In the genomic region with DNA sequence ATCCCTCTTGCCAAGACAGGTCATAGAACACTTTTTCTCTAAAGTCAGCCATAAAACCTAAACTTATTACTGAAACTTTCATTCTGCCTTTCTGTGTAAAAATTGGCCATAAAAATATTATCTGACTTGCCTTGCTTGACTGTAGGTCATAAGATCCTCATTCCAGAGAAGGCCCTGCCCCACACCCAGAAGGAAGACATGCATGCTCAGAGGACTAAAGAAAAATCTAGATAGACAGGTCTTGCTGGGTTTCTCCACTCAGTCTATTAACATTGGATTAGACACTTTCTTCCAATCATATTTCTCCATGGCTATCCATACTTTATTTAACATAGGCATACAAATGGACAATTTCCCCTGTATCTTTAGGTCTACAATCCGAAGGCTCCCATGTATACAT, we compare ENCODE assay signal across 27 cellular contexts.
"Had no signal": no experiment of that assay in that cellular context is flagged by ENCODE, and none has a peak within 500 bp of the region (broad histone marks: within the 10 kb centered on the region; RNA-seq: fewer than 3 reads in every experiment).

No MANE protein-coding gene starts in this region.

- H3K27me3 Mint-ChIP-seq: activated CD4-positive, alpha-beta memory T cell treated with anti-CD3 and anti-CD28 coated beads, Interleukin-2, amount 10 ng/mL, durations not matched to agents 7 days and 5 days; activated CD4-positive, alpha-beta T cell treated with anti-CD3 and anti-CD28 coated beads, Interleukin-2, amount 10 ng/mL, durations not matched to agents 7 days and 5 days; activated naive CD4-positive, alpha-beta T cell treated with anti-CD3 and anti-CD28 coated beads, Interleukin-2, amount 50 U/mL, for 24 hours; activated naive CD8-positive, alpha-beta T cell treated with anti-CD3 and anti-CD28 coated beads for 36 hours; activated naive CD8-positive, alpha-beta T cell treated with anti-CD3 and anti-CD28 coated beads, Interleukin-2, amount 50 U/mL, for 24 hours; activated T-helper 17 cell treated with anti-CD3 and anti-CD28 coated beads, Interleukin-2, amount 50 U/mL, for 72 hours; effector memory CD8-positive, alpha-beta T cell had no signal

- H3K4me3 Mint-ChIP-seq: activated CD4-positive, alpha-beta memory T cell treated with anti-CD3 and anti-CD28 coated beads, Interleukin-2, amount 10 ng/mL, durations not matched to agents 7 days and 5 days; activated CD4-positive, alpha-beta T cell treated with anti-CD3 and anti-CD28 coated beads, Interleukin-2, amount 10 ng/mL, durations not matched to agents 7 days and 5 days; activated naive CD4-positive, alpha-beta T cell treated with anti-CD3 and anti-CD28 coated beads, Interleukin-2, amount 50 U/mL, for 24 hours; activated naive CD8-positive, alpha-beta T cell treated with anti-CD3 and anti-CD28 coated beads for 36 hours; activated naive CD8-positive, alpha-beta T cell treated with anti-CD3 and anti-CD28 coated beads, Interleukin-2, amount 50 U/mL, for 24 hours; activated T-cell treated with anti-CD3 and anti-CD28 coated beads, Interleukin-2, amount 50 U/mL, for 4 hours; activated T-helper 17 cell treated with anti-CD3 and anti-CD28 coated beads, Interleukin-2, amount 50 U/mL, for 72 hours; effector memory CD8-positive, alpha-beta T cell; WTC11 had no signal

- H3K9me3 ChIP-seq: adrenal gland had no signal

- H3K27ac Mint-ChIP-seq: activated CD4-positive, alpha-beta memory T cell treated with anti-CD3 and anti-CD28 coated beads, Interleukin-2, amount 10 ng/mL, durations not matched to agents 7 days and 5 days; activated CD4-positive, alpha-beta T cell treated with anti-CD3 and anti-CD28 coated beads, Interleukin-2, amount 10 ng/mL, durations not matched to agents 7 days and 5 days; activated naive CD4-positive, alpha-beta T cell treated with anti-CD3 and anti-CD28 coated beads, Interleukin-2, amount 50 U/mL, for 24 hours; activated naive CD8-positive, alpha-beta T cell treated with anti-CD3 and anti-CD28 coated beads for 36 hours; activated naive CD8-positive, alpha-beta T cell treated with anti-CD3 and anti-CD28 coated beads, Interleukin-2, amount 50 U/mL, for 24 hours; activated T-helper 17 cell treated with anti-CD3 and anti-CD28 coated beads, Interleukin-2, amount 50 U/mL, for 72 hours; effector memory CD8-positive, alpha-beta T cell; WTC11 had no signal

- DNase-seq: activated CD4-positive, alpha-beta memory T cell treated with anti-CD3 and anti-CD28 coated beads, Interleukin-2, amount 10 ng/mL, durations not matched to agents 7 days and 5 days; activated CD4-positive, alpha-beta T cell treated with anti-CD3 and anti-CD28 coated beads for 1 hour; activated CD4-positive, alpha-beta T cell treated with anti-CD3 and anti-CD28 coated beads for 4 hours; activated CD4-positive, alpha-beta T cell treated with anti-CD3 and anti-CD28 coated beads, Interleukin-2, amount 10 ng/mL, durations not matched to agents 7 days and 5 days; activated CD4-positive, alpha-beta T cell treated with anti-CD3 and anti-CD28 coated beads, Interleukin-2, amount 50 U/mL, for 4 hours; activated effector memory CD4-positive, alpha-beta T cell treated with Interleukin-2 at 50 U/mL for 16 hours; activated gamma-delta T cell treated with Interleukin-2 at 50 U/mL for 16 hours; activated naive CD4-positive, alpha-beta T cell treated with Interleukin-2 at 50 U/mL for 16 hours; activated naive CD8-positive, alpha-beta T cell treated with anti-CD3 and anti-CD28 coated beads for 36 hours; activated naive CD8-positive, alpha-beta T cell treated with anti-CD3 and anti-CD28 coated beads, Interleukin-2, amount 50 U/mL, for 24 hours; activated T-cell treated with anti-CD3 and anti-CD28 coated beads, Interleukin-2, amount 50 U/mL, for 4 hours; adrenal gland; amygdala; aorta; body of pancreas; caudate nucleus; cortex of kidney; dermis blood vessel endothelial cell; effector CD4-positive, alpha-beta T cell; effector memory CD8-positive, alpha-beta T cell; foreskin fibroblast; heart left ventricle; T-helper 2 cell had no signal

- H3K27me3 ChIP-seq: adrenal gland, body of pancreas, heart left ventricle had no signal

- H3K36me3 ChIP-seq: adrenal gland, heart left ventricle had no signal

- H3K4me3 ChIP-seq: adrenal gland, body of pancreas, heart left ventricle had no signal

- H3K36me3 Mint-ChIP-seq: activated naive CD4-positive, alpha-beta T cell treated with anti-CD3 and anti-CD28 coated beads, Interleukin-2, amount 50 U/mL, for 24 hours; activated naive CD8-positive, alpha-beta T cell treated with anti-CD3 and anti-CD28 coated beads for 36 hours had no signal

- H3K4me1 Mint-ChIP-seq: activated CD4-positive, alpha-beta memory T cell treated with anti-CD3 and anti-CD28 coated beads, Interleukin-2, amount 10 ng/mL, durations not matched to agents 7 days and 5 days; activated CD4-positive, alpha-beta T cell treated with anti-CD3 and anti-CD28 coated beads, Interleukin-2, amount 10 ng/mL, durations not matched to agents 7 days and 5 days; activated naive CD4-positive, alpha-beta T cell treated with anti-CD3 and anti-CD28 coated beads, Interleukin-2, amount 50 U/mL, for 24 hours; activated naive CD8-positive, alpha-beta T cell treated with anti-CD3 and anti-CD28 coated beads for 36 hours; activated naive CD8-positive, alpha-beta T cell treated with anti-CD3 and anti-CD28 coated beads, Interleukin-2, amount 50 U/mL, for 24 hours; activated T-helper 17 cell treated with anti-CD3 and anti-CD28 coated beads, Interleukin-2, amount 50 U/mL, for 72 hours; WTC11 had no signal

- H3K27ac ChIP-seq: adrenal gland, body of pancreas, epithelial cell of prostate, heart left ventricle had no signal
